ENCODE assay signal across 8 cellular contexts in the genomic region with DNA sequence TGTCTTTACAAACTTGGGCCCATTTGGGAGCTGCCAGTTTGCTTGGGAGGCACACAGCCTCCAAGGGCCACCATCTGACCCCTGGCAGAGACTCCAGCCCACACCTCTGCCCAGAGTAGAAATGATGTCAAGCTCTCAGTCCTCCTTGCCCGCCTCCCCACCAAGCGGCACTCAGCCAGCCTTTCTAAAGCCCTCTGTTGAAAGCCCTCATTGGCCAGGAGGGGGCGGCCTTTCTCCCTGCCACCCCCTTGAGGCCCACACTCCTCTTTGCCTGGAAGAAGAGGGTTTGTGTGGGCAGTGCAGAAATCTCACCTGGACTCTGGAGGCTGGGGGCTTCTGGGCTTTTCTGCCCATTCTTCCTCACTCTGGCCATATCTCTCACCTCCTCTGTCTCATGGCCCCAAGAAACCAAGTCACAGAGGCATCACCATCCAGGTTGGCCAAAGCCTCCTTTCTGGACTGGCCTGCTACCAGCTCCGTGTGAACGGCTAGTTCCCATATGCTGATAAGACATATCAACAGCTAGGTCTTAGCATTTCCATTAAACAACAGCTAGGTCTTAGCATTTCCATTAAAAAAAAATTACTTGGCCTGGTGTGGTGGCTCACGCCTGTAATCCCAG. TPM values are rescaled to one million over a fixed set of nuclear protein-coding genes. Genes with fewer than 3 reads are reported as not detected.
DNase-seq lines count a peak whose midpoint lies in the region; FAIRE-seq and TF ChIP-seq lines count a peak whose summit lies in the region.

No MANE protein-coding gene starts in this region.

- H3K9ac ChIP-seq in SK-N-SH (no peak overlapping the region), endodermal cell (ENCODE audit: extremely low read depth, low read length, poor library complexity, severe bottlenecking) (no peak overlapping the region)

- CTCF ChIA-PET in SK-N-SH (lab: Yijun Ruan, JAX) = interaction anchor here (0.7 to 5.1 kb wide), 11 partner anchors 9 to 92 kb away, joined by 3 to 53 read pairs (median 4); partner anchors contain the start of genes ANKRD2 and UBTD1

- no peaks in the 10 kb centered on the region for H3K9me2 ChIP-seq in SK-N-SH

- H3K4me3 ChIP-seq in SK-N-SH (ENCODE audit: low read depth in 2 of 2, low read length in 1 of 2) (no peak overlapping the region), endodermal cell (ENCODE audit: low read length) (no peak overlapping the region)

- WGBS in SK-N-SH (ENCODE audit: low lambda C conversion rate) = 91% methylated on average over 4 of the region's 6 CpGs
- 67 to 82% methylated on average over 3 to 6 of the region's 6 CpGs for WGBS in endodermal cell (ENCODE audit: insufficient coverage in 1 of 2, insufficient read length in 1 of 2), 2 experiments

- H3K4me2 ChIP-seq in SK-N-SH = no peak overlapping the region

- H3F3A ChIP-seq in SK-N-SH (replicated peaks; ENCODE audit: insufficient read depth) = peaks cover 13% of the 10 kb centered on the region

- TF ChIP-seq RAD21 in SK-N-SH (IDR thresholded peaks at IDR 0.05; ENCODE audit: low read length) = peak; percentile 42; the same call in 1 of the 2 replicates

- intact Hi-C loops in posterior cingulate gyrus (cut with DNase I) = no loop called here

- no peaks in the 10 kb centered on the region for H3K27me3 Mint-ChIP-seq in endodermal cell (ENCODE audit: insufficient read depth)

- POLR2A ChIA-PET in SK-N-SH (lab: Yijun Ruan, JAX) = no interaction called here

- TF ChIP-seq CTCF in 22Rv1 (IDR thresholded peaks at IDR 0.05) (peak; percentile 76), SK-N-SH (IDR thresholded peaks at IDR 0.05) (peak; percentile 59), endodermal cell (conservative IDR thresholded peaks at IDR 0.05) (peak; percentile 85)

- H3K27ac ChIP-seq in 22Rv1 (no peak overlapping the region), SK-N-SH (ENCODE audit: low read depth in 2 of 2, low read length in 1 of 2) (peak overlapping the region in 1 of 2 experiments; percentile 95; a peak in 1 of 4 replicates), endodermal cell (ENCODE audit: low read depth, low read length) (no peak overlapping the region)

- DNase-seq in GM12892 (ENCODE audit: insufficient read length) (peak; percentile 54), SK-N-SH (peak; percentile 62), endodermal cell (peak; percentile 88), posterior cingulate gyrus (peak in 9 of 10 donors; percentile 37 to 89 (median 56)), NCI-H146 (lab: John Stamatoyannopoulos, UW) (no peak), NCI-H2196 (lab: John Stamatoyannopoulos, UW; ENCODE audit: unreplicated experiment) (no peak), NCI-H2081 treated with DMSO at 0.1 percent for 48 hours (lab: John Stamatoyannopoulos, UW) (no peak)

- H3K79me2 ChIP-seq in SK-N-SH (ENCODE audit: insufficient read depth) = peaks cover 70% of the 10 kb centered on the region

- peaks cover 16 to 38% of the 10 kb centered on the region in 2 experiments; a peak in 3 of 4 replicates for H3K4me1 ChIP-seq in SK-N-SH (ENCODE audit: control insufficient read depth in 1 of 2, insufficient read depth in 2 of 2, low read depth in 1 of 2, low read length in 1 of 2)
- H3K4me1 ChIP-seq in endodermal cell (ENCODE audit: control insufficient read depth, insufficient read depth, low read length) = no peaks in the 10 kb centered on the region

- H3K27ac Mint-ChIP-seq in endodermal cell = no peak overlapping the region

- peak; percentile 33 for FAIRE-seq in GM12892 (lab: Jason Lieb, UNC)

- no peak for TF ChIP-seq EP300 in SK-N-SH (IDR thresholded peaks at IDR 0.05; ENCODE audit: borderline replicate concordance in 1 of 2, low read depth in 1 of 2, low read length in 1 of 2)

- no peak for TF ChIP-seq POLR2A in GM12892 (IDR thresholded peaks at IDR 0.05; ENCODE audit: low read depth, low read length)

- H3K9me3 ChIP-seq in SK-N-SH (no peaks in the 10 kb centered on the region), endodermal cell (ENCODE audit: control insufficient read depth, low read length) (peaks cover 3% of the 10 kb centered on the region)

- H3K27me3 ChIP-seq in SK-N-SH (ENCODE audit: insufficient read depth) (no peaks in the 10 kb centered on the region), endodermal cell (ENCODE audit: control insufficient read depth, insufficient read depth, low read length, poor library complexity, severe bottlenecking) (no peaks in the 10 kb centered on the region)

- H3K4me1 Mint-ChIP-seq in endodermal cell = peaks cover 11% of the 10 kb centered on the region

- H2AFZ ChIP-seq in SK-N-SH (ENCODE audit: low read depth) = no peak overlapping the region

- H3K36me3 Mint-ChIP-seq in endodermal cell (ENCODE audit: low read depth) = peaks cover 2% of the 10 kb centered on the region

- H3K36me3 ChIP-seq in SK-N-SH (replicated peaks in 1 of 2; ENCODE audit: control insufficient read depth in 1 of 2, insufficient read depth in 2 of 2, low read length in 1 of 2) = no peaks in the 10 kb centered on the region
- no peaks in the 10 kb centered on the region for H3K36me3 ChIP-seq in endodermal cell (ENCODE audit: control insufficient read depth, insufficient read depth, low read length)

- peaks cover 7% of the 10 kb centered on the region; the same call in 1 of the 2 replicates for H4K20me1 ChIP-seq in SK-N-SH (ENCODE audit: insufficient read depth)

- no peak overlapping the region for H3K4me3 Mint-ChIP-seq in endodermal cell

- H3K9me3 Mint-ChIP-seq in endodermal cell = peaks cover 4% of the 10 kb centered on the region

TF ChIP-seq in SK-N-SH, 30 proteins besides CTCF, POLR2A, EP300 and RAD21:
- peak; percentile 28 for TF ChIP-seq SMC3 (IDR thresholded peaks at IDR 0.05; ENCODE audit: low read depth, low read length)
- TF ChIP-seq EZH2phosphoT487 (IDR thresholded peaks at IDR 0.05; ENCODE audit: borderline replicate concordance, low read depth) = no peak
TF ChIP-seq in SK-N-SH: peak in this region for 1.

RNA-seq across cellular contexts. Expression of gene UBTD1, which starts 36.1 kb away (rescaled TPM):
- polyA plus RNA-seq in GM12892 (2012; ENCODE audit: missing spikeins) = 0.55 TPM
- polyA plus RNA-seq in SK-N-SH (2012; rRNA removed) = 37.9 and 38.8 TPM in 2 replicates
- polyA plus RNA-seq in SK-N-SH (2012; cell fraction: cytosol; rRNA removed) = 18.2 and 31.1 TPM in 2 replicates
- polyA plus RNA-seq in SK-N-SH (2012; cell fraction: nucleus; rRNA removed) = 22.1 and 34.2 TPM in 2 replicates
- 10 to 100 TPM; 19.1 to 19.3 TPM for total RNA-seq in endodermal cell
- 11.7 TPM for polyA plus RNA-seq in endodermal cell (2013, experiment 1 of 2)
- polyA plus RNA-seq in endodermal cell (2013, experiment 2 of 2) = 12.2 TPM

RNA-seq across cellular contexts. Expression of gene MMS19, which starts 36.6 kb away (rescaled TPM):
- polyA plus RNA-seq in GM12892 (2012; ENCODE audit: missing spikeins) = 53.0 TPM
- 56.9 and 83.9 TPM in 2 replicates for polyA plus RNA-seq in SK-N-SH (2012; rRNA removed)
- 29.5 and 42.8 TPM in 2 replicates for polyA plus RNA-seq in SK-N-SH (2012; cell fraction: cytosol; rRNA removed)
- polyA plus RNA-seq in SK-N-SH (2012; cell fraction: nucleus; rRNA removed) = 176 and 209 TPM in 2 replicates
- total RNA-seq in endodermal cell = 10 to 100 TPM; 84.2 to 98.8 TPM
- 103 TPM for polyA plus RNA-seq in endodermal cell (2013, experiment 1 of 2)
- 84.0 TPM for polyA plus RNA-seq in endodermal cell (2013, experiment 2 of 2)

RNA-seq across cellular contexts. Expression of gene ANKRD2, which starts 37.7 kb away (rescaled TPM):
- not detected for polyA plus RNA-seq in GM12892 (2012; ENCODE audit: missing spikeins)
- polyA plus RNA-seq in SK-N-SH (2012; rRNA removed) = 0.72 and 0.99 TPM in 2 replicates
- polyA plus RNA-seq in SK-N-SH (2012; cell fraction: cytosol; rRNA removed) = 0.75 and 0.82 TPM in 2 replicates
- polyA plus RNA-seq in SK-N-SH (2012; cell fraction: nucleus; rRNA removed) = 1.6 and 2.2 TPM in 2 replicates
- total RNA-seq in endodermal cell = not detected
- not detected for polyA plus RNA-seq in endodermal cell (2013, experiment 1 of 2)
- polyA plus RNA-seq in endodermal cell (2013, experiment 2 of 2) = not detected

RNA-seq across cellular contexts. Expression of gene HOGA1, which starts 49.3 kb away (rescaled TPM):
- not detected for polyA plus RNA-seq in GM12892 (2012; ENCODE audit: missing spikeins)
- polyA plus RNA-seq in SK-N-SH (2012; rRNA removed) = 2.9 and 4.8 TPM in 2 replicates
- polyA plus RNA-seq in SK-N-SH (2012; cell fraction: cytosol; rRNA removed) = 1.9 and 3.0 TPM in 2 replicates
- 5.9 and 9.4 TPM in 2 replicates for polyA plus RNA-seq in SK-N-SH (2012; cell fraction: nucleus; rRNA removed)
- total RNA-seq in endodermal cell = 1 to 10 TPM in 1 of 2 donors, under 1 TPM in 1; 0.15 to 1.7 TPM
- polyA plus RNA-seq in endodermal cell (2013, experiment 1 of 2) = 1.00 TPM
- 0.70 TPM for polyA plus RNA-seq in endodermal cell (2013, experiment 2 of 2)

RNA-seq across cellular contexts. Expression of gene C10orf62, which starts 54.7 kb away (rescaled TPM):
- polyA plus RNA-seq in GM12892 (2012; ENCODE audit: missing spikeins) = not detected
- 0.07 and 0.19 TPM in 2 replicates for polyA plus RNA-seq in SK-N-SH (2012; rRNA removed)
- polyA plus RNA-seq in SK-N-SH (2012; cell fraction: cytosol; rRNA removed) = 0.05 TPM in 1 of 2 replicates, not detected in the other
- polyA plus RNA-seq in SK-N-SH (2012; cell fraction: nucleus; rRNA removed) = 0.56 and 0.96 TPM in 2 replicates
- not detected for total RNA-seq in endodermal cell
- polyA plus RNA-seq in endodermal cell (2013, experiment 1 of 2) = not detected
- polyA plus RNA-seq in endodermal cell (2013, experiment 2 of 2) = not detected

Comparison
In these comparisons a context has a peak if more than half of its experiments do, and no peak if none do; other contexts are left out.
1. DNase-seq: peak in GM12892 (single experiment), SK-N-SH (single experiment), endodermal cell (single experiment) and posterior cingulate gyrus (9 of 10); none in NCI-H146 (single experiment), NCI-H2196 (single experiment) and NCI-H2081 treated with DMSO at 0.1 percent for 48 hours (single experiment).
2. Peak in every context shown above with its lines, with median percentiles within 50 percentile points of each other: CTCF ChIP-seq.